16 cellular contexts compared by ENCODE assay signal in genomic region chr4:110615366-110616161, GRCh38. TPM values are rescaled to one million over a fixed set of nuclear protein-coding genes. Genes with fewer than 3 reads are reported as not detected.
DNase-seq lines count a peak whose midpoint lies in the region; ATAC-seq and TF ChIP-seq lines count a peak whose summit lies in the region.
"Had no signal": no experiment of that assay in that cellular context is flagged by ENCODE, and none has a peak within 500 bp of the region (broad histone marks: within the 10 kb centered on the region; RNA-seq: fewer than 3 reads in every experiment).

No MANE protein-coding gene starts in this region.

- H3K4me2 ChIP-seq in neural cell (ENCODE audit: low read length) = no peak overlapping the region

- TF ChIP-seq CTCF in neural cell (IDR thresholded peaks at IDR 0.05; ENCODE audit: poor library complexity, severe bottlenecking) = no peak

- peaks cover 2% of the 10 kb centered on the region; the same call in 1 of the 2 replicates for H3K4me1 ChIP-seq in iPS DF 6.9 (ENCODE audit: control insufficient read depth, insufficient read depth, low read length)
- H3K4me1 ChIP-seq: testis had no signal

- peaks cover 95% of the 10 kb centered on the region for H3K27me3 Mint-ChIP-seq in T-helper 2 cell treated with Interferon-gamma antibody and Interleukin-4, amounts not matched to agents 5 μg/mL and 100 μg/mL, for 36 hours (ENCODE audit: low read depth)
- peaks cover 88% of the 10 kb centered on the region for H3K27me3 Mint-ChIP-seq in T-helper 17 cell

- H3K9ac ChIP-seq in neural cell (ENCODE audit: low read length) = no peak overlapping the region

- H3K4me1 Mint-ChIP-seq in T-helper 2 cell treated with Interferon-gamma antibody and Interleukin-4, amounts not matched to agents 5 μg/mL and 100 μg/mL, for 36 hours (ENCODE audit: low read depth) = no peaks in the 10 kb centered on the region
- H3K4me1 Mint-ChIP-seq in T-helper 17 cell = peaks cover 4% of the 10 kb centered on the region

- DNase-seq in T-helper 2 cell treated with Interferon-gamma antibody and Interleukin-4, amounts not matched to agents 5 μg/mL and 100 μg/mL, for 36 hours (ENCODE audit: low spot score) = no peak
- DNase-seq in T-helper 2 cell (no peak), T-helper 17 cell (no peak), iPS DF 6.9 (ENCODE audit: low read depth, low spot score) (no peak), AG20443 (ENCODE audit: low spot score) (no peak)
- DNase-seq in activated CD4-positive, CD25-positive, alpha-beta regulatory T cell (lab: John Stamatoyannopoulos, UW) = no peak
- DNase-seq: 8988T; activated gamma-delta T cell treated with Interleukin-2 at 50 U/mL for 16 hours; EL; gastrocnemius medialis; stimulated activated CD4-positive, alpha-beta T cell treated with anti-CD3 and anti-CD28 coated beads, Interleukin-2, amount 100 ng/mL, for 24 hours; testis had no signal

- H3K9me3 ChIP-seq in T-helper 17 cell (ENCODE audit: control insufficient read depth, low read length, poor library complexity, severe bottlenecking) = no peaks in the 10 kb centered on the region
- H3K9me3 ChIP-seq in iPS DF 6.9 (ENCODE audit: control insufficient read depth, insufficient read depth, low read length) = no peaks in the 10 kb centered on the region
- no peaks in the 10 kb centered on the region for H3K9me3 ChIP-seq in neural cell (ENCODE audit: low read length)
- H3K9me3 ChIP-seq: gastrocnemius medialis, testis had no signal

- H2AFZ ChIP-seq in neural cell (ENCODE audit: low read depth, low read length) = no peak overlapping the region

- H3K27ac ChIP-seq in iPS DF 6.9 (ENCODE audit: low read length) (no peak overlapping the region), neural cell (ENCODE audit: low read length) (no peak overlapping the region)
- H3K27ac ChIP-seq: gastrocnemius medialis, testis, VCaP had no signal

- ATAC-seq in T-helper 17 cell = no peak
- ATAC-seq in HG03521 (IDR thresholded peaks at IDR 0.05; ENCODE audit: unreplicated experiment) = no peak
- ATAC-seq: gastrocnemius medialis, left lobe of liver had no signal

- no peak for TF ChIP-seq RAD21 in neural cell (conservative IDR thresholded peaks at IDR 0.05)

- no peaks in the 10 kb centered on the region for H4K20me1 ChIP-seq in neural cell (ENCODE audit: insufficient read depth)

- peak overlapping the region; percentile 31 for H3K27ac Mint-ChIP-seq in T-helper 2 cell treated with Interferon-gamma antibody and Interleukin-4, amounts not matched to agents 5 μg/mL and 100 μg/mL, for 36 hours
- H3K27ac Mint-ChIP-seq in T-helper 17 cell = peak overlapping the region; percentile 63

- H3K36me3 ChIP-seq in iPS DF 6.9 (ENCODE audit: control insufficient read depth, insufficient read depth, low read length) (no peaks in the 10 kb centered on the region), neural cell (ENCODE audit: insufficient read depth, low read length) (no peaks in the 10 kb centered on the region)

- H3K9me3 Mint-ChIP-seq in T-helper 2 cell treated with Interferon-gamma antibody and Interleukin-4, amounts not matched to agents 5 μg/mL and 100 μg/mL, for 36 hours = no peaks in the 10 kb centered on the region

- no CpG with 5 or more reads among the region's 37 CpGs for WGBS in iPS DF 6.9 (ENCODE audit: insufficient coverage, insufficient read length)

- H3K9me2 ChIP-seq in neural cell (ENCODE audit: insufficient read depth, low read length) = no peaks in the 10 kb centered on the region

- no peaks in the 10 kb centered on the region for H3F3A ChIP-seq in neural cell (ENCODE audit: insufficient read depth, low read length, poor library complexity, severe bottlenecking)

- no peaks in the 10 kb centered on the region for H3K79me2 ChIP-seq in neural cell (replicated peaks; ENCODE audit: insufficient read depth, low read length)

- TF ChIP-seq EP300 in neural cell (conservative IDR thresholded peaks at IDR 0.05; ENCODE audit: poor library complexity, severe bottlenecking) = no peak

- H3K36me3 Mint-ChIP-seq in T-helper 2 cell treated with Interferon-gamma antibody and Interleukin-4, amounts not matched to agents 5 μg/mL and 100 μg/mL, for 36 hours (ENCODE audit: low read depth) = no peaks in the 10 kb centered on the region
- H3K36me3 Mint-ChIP-seq in T-helper 17 cell (ENCODE audit: low read depth) = peaks cover 2% of the 10 kb centered on the region

- H3K27me3 ChIP-seq in iPS DF 6.9 (ENCODE audit: control insufficient read depth, insufficient read depth, low read length) (peaks cover 62% of the 10 kb centered on the region), neural cell (ENCODE audit: insufficient read depth, low read depth, low read length) (peaks cover 100% of the 10 kb centered on the region)
- H3K27me3 ChIP-seq: testis had no signal

- no peak overlapping the region for H3K4me3 Mint-ChIP-seq in T-helper 2 cell treated with Interferon-gamma antibody and Interleukin-4, amounts not matched to agents 5 μg/mL and 100 μg/mL, for 36 hours
- peak overlapping the region; percentile 10 for H3K4me3 Mint-ChIP-seq in T-helper 17 cell

- H3K4me3 ChIP-seq in iPS DF 6.9 (ENCODE audit: low read length) (peak overlapping the region; percentile 21; the same call in 1 of the 2 replicates), neural cell (ENCODE audit: low read length) (no peak overlapping the region)
- H3K4me3 ChIP-seq: gastrocnemius medialis, testis had no signal

TF ChIP-seq in neural cell, 6 proteins besides CTCF, POLR2A, EP300 and RAD21:
- TF ChIP-seq, protein P1, sequence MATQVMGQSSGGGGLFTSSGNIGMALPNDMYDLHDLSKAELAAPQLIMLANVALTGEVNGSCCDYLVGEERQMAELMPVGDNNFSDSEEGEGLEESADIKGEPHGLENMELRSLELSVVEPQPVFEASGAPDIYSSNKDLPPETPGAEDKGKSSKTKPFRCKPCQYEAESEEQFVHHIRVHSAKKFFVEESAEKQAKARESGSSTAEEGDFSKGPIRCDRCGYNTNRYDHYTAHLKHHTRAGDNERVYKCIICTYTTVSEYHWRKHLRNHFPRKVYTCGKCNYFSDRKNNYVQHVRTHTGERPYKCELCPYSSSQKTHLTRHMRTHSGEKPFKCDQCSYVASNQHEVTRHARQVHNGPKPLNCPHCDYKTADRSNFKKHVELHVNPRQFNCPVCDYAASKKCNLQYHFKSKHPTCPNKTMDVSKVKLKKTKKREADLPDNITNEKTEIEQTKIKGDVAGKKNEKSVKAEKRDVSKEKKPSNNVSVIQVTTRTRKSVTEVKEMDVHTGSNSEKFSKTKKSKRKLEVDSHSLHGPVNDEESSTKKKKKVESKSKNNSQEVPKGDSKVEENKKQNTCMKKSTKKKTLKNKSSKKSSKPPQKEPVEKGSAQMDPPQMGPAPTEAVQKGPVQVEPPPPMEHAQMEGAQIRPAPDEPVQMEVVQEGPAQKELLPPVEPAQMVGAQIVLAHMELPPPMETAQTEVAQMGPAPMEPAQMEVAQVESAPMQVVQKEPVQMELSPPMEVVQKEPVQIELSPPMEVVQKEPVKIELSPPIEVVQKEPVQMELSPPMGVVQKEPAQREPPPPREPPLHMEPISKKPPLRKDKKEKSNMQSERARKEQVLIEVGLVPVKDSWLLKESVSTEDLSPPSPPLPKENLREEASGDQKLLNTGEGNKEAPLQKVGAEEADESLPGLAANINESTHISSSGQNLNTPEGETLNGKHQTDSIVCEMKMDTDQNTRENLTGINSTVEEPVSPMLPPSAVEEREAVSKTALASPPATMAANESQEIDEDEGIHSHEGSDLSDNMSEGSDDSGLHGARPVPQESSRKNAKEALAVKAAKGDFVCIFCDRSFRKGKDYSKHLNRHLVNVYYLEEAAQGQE (IDR thresholded peaks at IDR 0.05; ENCODE audit: borderline replicate concordance) = no peak
- no peak for TF ChIP-seq MXI1 (conservative IDR thresholded peaks at IDR 0.05; ENCODE audit: poor library complexity, severe bottlenecking)
- peak; percentile 30 for TF ChIP-seq POLR2AphosphoS5 (IDR thresholded peaks at IDR 0.05)
- peak; percentile 73 for TF ChIP-seq EZH2 (IDR thresholded peaks at IDR 0.05; ENCODE audit: borderline replicate concordance, insufficient read depth, low read length, poor library complexity, severe bottlenecking)

RNA-seq across cellular contexts. Expression of gene PITX2, which starts 7.3 kb away (rescaled TPM):
- total RNA-seq in T-helper 17 cell = not detected
- not detected in 2 replicates for polyA plus RNA-seq in neural cell
- not detected in 2 replicates for polyA minus RNA-seq in neural cell
- total RNA-seq: left lobe of liver had no signal
